Comparison of ENCODE assay signal across 10 cellular contexts in genomic region chr5:67010684-67011409, GRCh38.
A peak's percentile ranks its signal among the peaks of the same experiment; 100 is the strongest.
DNase-seq lines count a peak whose midpoint lies in the region; ATAC-seq and TF ChIP-seq lines count a peak whose summit lies in the region.
"Had no signal": no experiment of that assay in that cellular context is flagged by ENCODE, and none has a peak within 500 bp of the region (broad histone marks: within the 10 kb centered on the region; RNA-seq: fewer than 3 reads in every experiment).

No MANE protein-coding gene starts in this region.

- TF ChIP-seq CTCF in mesothelial cell of epicardium (IDR thresholded peaks at IDR 0.05; ENCODE audit: unreplicated experiment), result no peak

- DNase-seq in stimulated activated CD4-positive, alpha-beta T cell treated with anti-CD3 and anti-CD28 coated beads, Interleukin-1b, Interleukin-23, amount 100 ng/mL, for 48 hours, result peak; percentile 64
- no peak for DNase-seq in stimulated activated CD4-positive, alpha-beta T cell treated with anti-CD3 and anti-CD28 coated beads, Interleukin-4, amount 100 ng/mL, for 1 hour
- DNase-seq in astrocyte of the hippocampus (ENCODE audit: low read depth, low spot score), result peak; percentile 80
- DNase-seq in mesothelial cell of epicardium (ENCODE audit: low spot score in 2 of 2, unreplicated experiment in 2 of 2), result no peak
- DNase-seq in NCI-H1694 treated with DMSO at 0.1 percent for 48 hours (lab: John Stamatoyannopoulos, UW), result no peak
- DNase-seq in cerebellar cortex (ENCODE audit: low spot score), result no peak
- DNase-seq: cerebellar nuclear complex had no signal

- H3K36me3 Mint-ChIP-seq in mesothelial cell of epicardium, result no peaks in the 10 kb centered on the region
- H3K36me3 Mint-ChIP-seq: IgD-negative memory B cell had no signal

- H3K27ac Mint-ChIP-seq in mesothelial cell of epicardium, result peak overlapping the region; percentile 44
- H3K27ac Mint-ChIP-seq: IgD-negative memory B cell had no signal

- H3K4me3 Mint-ChIP-seq in mesothelial cell of epicardium, result no peak overlapping the region
- H3K4me3 Mint-ChIP-seq: IgD-negative memory B cell had no signal

- ATAC-seq in GM18517 (IDR thresholded peaks at IDR 0.05; ENCODE audit: unreplicated experiment) (no peak), GM21526 (IDR thresholded peaks at IDR 0.05; ENCODE audit: low FRiP score, unreplicated experiment) (no peak)

- peaks cover 45% of the 10 kb centered on the region for H3K4me1 Mint-ChIP-seq in mesothelial cell of epicardium

- no peaks in the 10 kb centered on the region for H3K27me3 Mint-ChIP-seq in mesothelial cell of epicardium (ENCODE audit: low read depth)
- H3K27me3 Mint-ChIP-seq: IgD-negative memory B cell had no signal

- no peaks in the 10 kb centered on the region for H3K9me3 Mint-ChIP-seq in mesothelial cell of epicardium
- H3K9me3 Mint-ChIP-seq: IgD-negative memory B cell had no signal

Comparison
In these comparisons a context has a peak if more than half of its experiments do, and no peak if none do; other contexts are left out.
1. DNase-seq: peak in stimulated activated CD4-positive, alpha-beta T cell treated with anti-CD3 and anti-CD28 coated beads, Interleukin-1b, Interleukin-23, amount 100 ng/mL, for 48 hours (single experiment) and astrocyte of the hippocampus (single experiment); none in stimulated activated CD4-positive, alpha-beta T cell treated with anti-CD3 and anti-CD28 coated beads, Interleukin-4, amount 100 ng/mL, for 1 hour (single experiment), mesothelial cell of epicardium (0 of 2), NCI-H1694 treated with DMSO at 0.1 percent for 48 hours (single experiment) and cerebellar cortex (single experiment).